ENCODE assay signal across 7 cellular contexts in genomic region chr17:59619313-59620063, GRCh38. TPM values are rescaled to one million over a fixed set of nuclear protein-coding genes. Genes with fewer than 3 reads are reported as not detected.
DNase-seq lines count a peak whose midpoint lies in the region; ATAC-seq, FAIRE-seq and TF ChIP-seq lines count a peak whose summit lies in the region.

CLTC (plus strand) TSS chr17:59619895; CDS start chr17:59620132, 237 bp downstream.

- no peaks in the 10 kb centered on the region for H3K27me3 ChIP-seq in body of pancreas

- peak; percentile 46 for FAIRE-seq in TTC549 (lab: Jason Lieb, UNC)

- peak in 1 of 7 experiments; percentile 23 for TF ChIP-seq CTCF in body of pancreas (IDR thresholded peaks at IDR 0.05)

- peak; percentile 63 for ATAC-seq in GM18519 (IDR thresholded peaks at IDR 0.05; ENCODE audit: low FRiP score, unreplicated experiment)
- peak; percentile 50 for ATAC-seq in HG03060 (IDR thresholded peaks at IDR 0.05; ENCODE audit: low read depth, unreplicated experiment)
- peak; percentile 90 for ATAC-seq in body of pancreas
- peak; percentile 97 for ATAC-seq in sciatic nerve

- peak within 1 kb of the TSS; percentile 88 to 94 for H3K4me3 ChIP-seq in body of pancreas

- H3K4me1 ChIP-seq in body of pancreas: peaks cover 50% of the 10 kb centered on the region

- WGBS in body of pancreas, 2 donors: 0% methylated on average over 34 to 65 of the region's 65 CpGs

- peak; percentile 71 to 96 (median 96) for TF ChIP-seq POLR2A in body of pancreas (IDR thresholded peaks at IDR 0.05)

- intact Hi-C loops in body of pancreas (cut with DNase I): no loop called here
- intact Hi-C loops in sciatic nerve (cut with DNase I): no loop called here

- peak; percentile 90 for DNase-seq in NCI-H2107 (lab: John Stamatoyannopoulos, UW)
- peak; percentile 91 to 95 (median 92) for DNase-seq in body of pancreas
- peak; percentile 90 for DNase-seq in iPS DF 19.7 (ENCODE audit: low read depth, low spot score)
- peak; percentile 95 for DNase-seq in sciatic nerve (ENCODE audit: low spot score)

- H3K9me3 ChIP-seq in body of pancreas: no peaks in the 10 kb centered on the region

- H3K27ac ChIP-seq in body of pancreas: peak within 1 kb of the TSS; percentile 92 to 99 (median 98)

- H3K36me3 ChIP-seq in body of pancreas (replicated peaks in 1 of 2; ENCODE audit: insufficient read depth in 1 of 2, low read depth in 2 of 2): no peaks in the 10 kb centered on the region

RNA-seq across cellular contexts. Expression of gene CLTC, which starts in this region (rescaled TPM):
- total RNA-seq in body of pancreas (100 to 1,000 TPM in 1 of 2 donors, 10 to 100 TPM in 1; 78.1 to 112 TPM), sciatic nerve (213 TPM)

Comparison
In these comparisons a context has a peak if more than half of its experiments do, and no peak if none do; other contexts are left out.
1. Peak in every context shown above with its lines: DNase-seq, ATAC-seq, H3K4me3 ChIP-seq and H3K27ac ChIP-seq.